7 cellular contexts compared by ENCODE assay signal in genomic region chr13:90645582-90645981, GRCh38.
"Had no signal": no experiment of that assay in that cellular context is flagged by ENCODE, and none has a peak within 500 bp of the region (broad histone marks: within the 10 kb centered on the region; RNA-seq: fewer than 3 reads in every experiment).

No MANE protein-coding gene starts in this region.

- DNase-seq: GDM1, GF-D8 had no signal

- ATAC-seq: GM12878 had no signal

- FAIRE-seq: GM12878, GM12891, GM12892, GM18507, GM19239 had no signal

- H3K4me3 ChIP-seq: GM12878 had no signal
